16 cellular contexts compared by ENCODE assay signal in the genomic region with DNA sequence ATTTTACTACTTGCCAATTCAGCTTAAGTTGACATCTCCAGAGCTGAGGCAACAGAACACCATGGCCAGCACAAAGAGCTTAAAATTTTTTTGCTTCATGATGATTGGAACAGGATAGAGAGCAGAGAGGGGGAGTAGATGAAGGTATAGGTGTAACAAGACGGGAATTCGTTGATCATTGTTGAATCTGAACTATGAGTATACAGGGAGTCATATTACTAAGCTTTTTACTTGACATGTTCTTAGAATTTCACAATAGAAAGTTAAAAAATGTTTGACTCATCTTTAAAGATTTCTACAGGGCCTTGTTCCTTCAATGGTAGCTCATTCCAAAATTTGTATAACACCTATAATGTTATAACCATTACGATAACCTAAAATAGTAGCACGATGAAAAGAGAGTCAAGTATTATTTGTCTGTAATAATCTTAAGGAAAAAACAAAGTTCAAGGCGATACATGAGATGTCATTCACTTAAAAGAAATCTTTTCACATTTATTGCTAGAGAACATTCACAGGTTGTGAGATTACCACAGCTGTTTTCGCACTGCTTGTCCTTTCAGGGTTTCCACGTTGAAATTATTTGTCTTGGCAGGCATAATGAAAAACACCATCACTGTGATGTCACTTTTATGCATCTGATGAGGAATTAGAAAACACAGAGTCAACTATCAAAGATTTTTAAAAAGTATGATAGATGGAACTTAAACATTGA. TPM values are rescaled to one million over a fixed set of nuclear protein-coding genes. Genes with fewer than 3 reads are reported as not detected.
DNase-seq lines count a peak whose midpoint lies in the region; ATAC-seq, FAIRE-seq and TF ChIP-seq lines count a peak whose summit lies in the region.
"Had no signal": no experiment of that assay in that cellular context is flagged by ENCODE, and none has a peak within 500 bp of the region (broad histone marks: within the 10 kb centered on the region; RNA-seq: fewer than 3 reads in every experiment).

No MANE protein-coding gene starts in this region.

- ATAC-seq in Right ventricle myocardium superior (ENCODE audit: poor library complexity), result peak; percentile 70
- ATAC-seq in gastroesophageal sphincter, result peak; percentile 69
- ATAC-seq in GM19467 (IDR thresholded peaks at IDR 0.05; ENCODE audit: unreplicated experiment), result no peak
- ATAC-seq in HG03460 (IDR thresholded peaks at IDR 0.05; ENCODE audit: unreplicated experiment), result no peak

- TF ChIP-seq POLR2A in gastroesophageal sphincter (IDR thresholded peaks at IDR 0.05), result no peak

- H3K36me3 ChIP-seq in gastroesophageal sphincter, result no peaks in the 10 kb centered on the region
- H3K36me3 ChIP-seq: neutrophil had no signal

- no peak overlapping the region for H3K27ac ChIP-seq in gastroesophageal sphincter
- H3K27ac ChIP-seq: neutrophil had no signal

- 68 to 78% methylated on average over 7 of the region's 7 CpGs for WGBS in gastroesophageal sphincter (ENCODE audit: low coverage in 1 of 2), 2 donors

- FAIRE-seq in urothelium cell line (lab: Jason Lieb, UNC), result no peak
- FAIRE-seq: GM12892 had no signal

- no peak for TF ChIP-seq EP300 in gastroesophageal sphincter (IDR thresholded peaks at IDR 0.05)

- H3K4me1 ChIP-seq in gastroesophageal sphincter, result no peaks in the 10 kb centered on the region

- no peak for TF ChIP-seq CTCF in gastroesophageal sphincter (IDR thresholded peaks at IDR 0.05)

- H3K9me3 ChIP-seq in gastroesophageal sphincter, result no peaks in the 10 kb centered on the region
- H3K9me3 ChIP-seq: neutrophil had no signal

- H3K4me3 ChIP-seq in gastroesophageal sphincter, result no peak overlapping the region

- DNase-seq in Right ventricle myocardium superior (no peak), cardiac septum (ENCODE audit: low spot score) (no peak), astrocyte of the hippocampus (ENCODE audit: low read depth, low spot score) (peak; percentile 60), urothelium cell line (ENCODE audit: low spot score) (peak; percentile 7), SW480 (ENCODE audit: low spot score) (no peak)
- DNase-seq: activated CD4-positive, alpha-beta T cell treated with anti-CD3 and anti-CD28 coated beads, Interleukin-2, amount 50 U/mL, for 48 hours; activated naive CD8-positive, alpha-beta T cell treated with anti-CD3 and anti-CD28 coated beads, Interleukin-2, amount 10 ng/mL, durations not matched to agents 7 days and 5 days; DMS79 treated with DMSO at 0.1 percent for 48 hours; H9; NCI-H1436 treated with DMSO at 0.1 percent for 48 hours had no signal

- intact Hi-C loops in Right ventricle myocardium superior (cut with DNase I) (no loop called here), cardiac septum (cut with DNase I) (no loop called here)

- no peaks in the 10 kb centered on the region for H3K27me3 ChIP-seq in gastroesophageal sphincter
- H3K27me3 ChIP-seq: neutrophil had no signal

RNA-seq across cellular contexts. Expression of gene SPX, which starts 33.9 kb away (rescaled TPM):
- 11.0 TPM for total RNA-seq in Right ventricle myocardium superior
- total RNA-seq in cardiac septum, result 10.0 TPM
- total RNA-seq in gastroesophageal sphincter, result 1 to 10 TPM in 1 of 4 donors, under 1 TPM in 3; 0.15 to 1.2 (median 0.67) TPM

RNA-seq across cellular contexts. Expression of gene GYS2, which starts 44.6 kb away (rescaled TPM):
- total RNA-seq in Right ventricle myocardium superior, result not detected
- not detected for total RNA-seq in cardiac septum
- total RNA-seq in gastroesophageal sphincter, result not detected
- total RNA-seq: B cell, H9 had no signal

RNA-seq across cellular contexts. Expression of gene GOLT1B, which starts 58.4 kb away (rescaled TPM):
- 15.6 TPM for total RNA-seq in Right ventricle myocardium superior
- total RNA-seq in cardiac septum, result 26.6 TPM
- 10 to 100 TPM; 16.9 to 24.4 (median 20.9) TPM for total RNA-seq in gastroesophageal sphincter

RNA-seq across cellular contexts. Expression of gene RECQL, which starts 58.6 kb away (rescaled TPM):
- total RNA-seq in Right ventricle myocardium superior, result 18.0 TPM
- total RNA-seq in cardiac septum, result 22.3 TPM
- total RNA-seq in gastroesophageal sphincter, result 10 to 100 TPM; 44.6 to 75.0 (median 58.2) TPM

Comparison
In these comparisons a context has a peak if more than half of its experiments do, and no peak if none do; other contexts are left out.
1. ATAC-seq: peak in Right ventricle myocardium superior (single experiment) and gastroesophageal sphincter (single experiment); none in GM19467 (single experiment) and HG03460 (single experiment).
2. DNase-seq: peak in astrocyte of the hippocampus (single experiment) and urothelium cell line (single experiment); none in Right ventricle myocardium superior (single experiment), cardiac septum (single experiment) and SW480 (single experiment).